In genomic region chr5:154603978-154604679, GRCh38 we compare ENCODE assay signal across 11 cellular contexts.
DNase-seq lines count a peak whose midpoint lies in the region; ATAC-seq and TF ChIP-seq lines count a peak whose summit lies in the region.
"Had no signal": no experiment of that assay in that cellular context is flagged by ENCODE, and none has a peak within 500 bp of the region (broad histone marks: within the 10 kb centered on the region; RNA-seq: fewer than 3 reads in every experiment).

No MANE protein-coding gene starts in this region.

- no peak for TF ChIP-seq CTCF in AG10803 (conservative IDR thresholded peaks at IDR 0.05; ENCODE audit: low read length)
- no peak for TF ChIP-seq CTCF in esophagus muscularis mucosa (IDR thresholded peaks at IDR 0.05)

- peaks cover 0 to 3% (median 0%) of the 10 kb centered on the region in 11 donors for H3K9me3 Mint-ChIP-seq in naive thymus-derived CD4-positive, alpha-beta T cell
- H3K9me3 Mint-ChIP-seq: activated naive CD4-positive, alpha-beta T cell treated with anti-CD3 and anti-CD28 coated beads, Interleukin-2, amount 50 U/mL, for 72 hours had no signal

- H3K27me3 ChIP-seq in HUES48 (ENCODE audit: control insufficient read depth, insufficient read depth, low read length) (peaks cover 50% of the 10 kb centered on the region), esophagus muscularis mucosa (peaks cover 0 to 44% (median 0%) of the 10 kb centered on the region in 4 donors)
- H3K27me3 ChIP-seq in naive thymus-derived CD4-positive, alpha-beta T cell (ENCODE audit: control insufficient read depth in 2 of 2, insufficient read depth in 2 of 2, low read length in 2 of 2): no peaks in the 10 kb centered on the region

- intact Hi-C loops in esophagus muscularis mucosa (cut with DNase I): no loop called here
- intact Hi-C loops in naive thymus-derived CD4-positive, alpha-beta T cell (cut with micrococcal nuclease): no loop called here

- no peak overlapping the region for H3K27ac ChIP-seq in HUES48 (ENCODE audit: low read depth, low read length)
- H3K27ac ChIP-seq in esophagus muscularis mucosa (replicated peaks in 1 of 4): no peak overlapping the region
- H3K27ac ChIP-seq in naive thymus-derived CD4-positive, alpha-beta T cell (ENCODE audit: low read depth, low read length): no peak overlapping the region
- H3K27ac ChIP-seq: skin epidermis had no signal

- no peak for TF ChIP-seq POLR2A in esophagus muscularis mucosa (IDR thresholded peaks at IDR 0.05; ENCODE audit: low read depth)

- peaks cover 0 to 5% (median 0%) of the 10 kb centered on the region in 7 donors for H3K4me1 Mint-ChIP-seq in naive thymus-derived CD4-positive, alpha-beta T cell

- no peak for TF ChIP-seq EP300 in esophagus muscularis mucosa (IDR thresholded peaks at IDR 0.05)

- CTCF ChIA-PET in naive thymus-derived CD4-positive, alpha-beta T cell (lab: Charles Lee): no interaction called here

- H3K9me3 ChIP-seq in HUES48 (ENCODE audit: control insufficient read depth, insufficient read depth, low read length) (no peaks in the 10 kb centered on the region), esophagus muscularis mucosa (no peaks in the 10 kb centered on the region)
- no peaks in the 10 kb centered on the region for H3K9me3 ChIP-seq in naive thymus-derived CD4-positive, alpha-beta T cell (ENCODE audit: control insufficient read depth in 2 of 3, low read length in 3 of 3)

- H3K4me3 Mint-ChIP-seq in naive thymus-derived CD4-positive, alpha-beta T cell: no peak overlapping the region

- WGBS in esophagus muscularis mucosa: 4% methylated on average over 18 of the region's 20 CpGs

- H3K36me3 ChIP-seq in HUES48 (ENCODE audit: control insufficient read depth, insufficient read depth, low read length) (no peaks in the 10 kb centered on the region), esophagus muscularis mucosa (no peaks in the 10 kb centered on the region)
- no peaks in the 10 kb centered on the region for H3K36me3 ChIP-seq in naive thymus-derived CD4-positive, alpha-beta T cell (ENCODE audit: control insufficient read depth in 2 of 3, insufficient read depth in 3 of 3, low read length in 3 of 3)

- DNase-seq in AG10803 (ENCODE audit: low read depth): peak; percentile 28
- no peak for DNase-seq in esophagus muscularis mucosa (ENCODE audit: extremely low spot score)
- DNase-seq in mucosa of gallbladder (ENCODE audit: low spot score): peak; percentile 28
- DNase-seq in naive thymus-derived CD4-positive, alpha-beta T cell: no peak
- DNase-seq in NCI-H2171 (lab: John Stamatoyannopoulos, UW): no peak
- DNase-seq in NCI-H2081 (lab: John Stamatoyannopoulos, UW): no peak
- DNase-seq: NCI-H1694 had no signal

- H3K4me1 ChIP-seq in HUES48 (ENCODE audit: control insufficient read depth, insufficient read depth, low read length) (peaks cover 9% of the 10 kb centered on the region), esophagus muscularis mucosa (peaks cover 0 to 10% (median 7%) of the 10 kb centered on the region in 4 donors)
- H3K4me1 ChIP-seq in naive thymus-derived CD4-positive, alpha-beta T cell (ENCODE audit: control insufficient read depth in 2 of 2, insufficient read depth in 2 of 2, low read length in 2 of 2): no peaks in the 10 kb centered on the region

- ATAC-seq in naive thymus-derived CD4-positive, alpha-beta T cell: no peak
- ATAC-seq in GM18868 (IDR thresholded peaks at IDR 0.05; ENCODE audit: unreplicated experiment): no peak
- ATAC-seq: activated naive CD4-positive, alpha-beta T cell treated with anti-CD3 and anti-CD28 coated beads, Interleukin-2, amount 50 U/mL, for 72 hours had no signal

- H3K36me3 Mint-ChIP-seq in naive thymus-derived CD4-positive, alpha-beta T cell: peaks cover 0 to 4% (median 3%) of the 10 kb centered on the region in 5 donors
- H3K36me3 Mint-ChIP-seq: activated naive CD4-positive, alpha-beta T cell treated with anti-CD3 and anti-CD28 coated beads, Interleukin-2, amount 50 U/mL, for 72 hours had no signal

- H3K27ac Mint-ChIP-seq in naive thymus-derived CD4-positive, alpha-beta T cell: no peak overlapping the region
- H3K27ac Mint-ChIP-seq: activated naive CD4-positive, alpha-beta T cell treated with anti-CD3 and anti-CD28 coated beads, Interleukin-2, amount 50 U/mL, for 72 hours had no signal

- H3K4me3 ChIP-seq in AG10803 (ENCODE audit: low read length) (no peak overlapping the region), HUES48 (ENCODE audit: low read depth, low read length) (peak overlapping the region; percentile 30; the same call in 1 of the 2 replicates), esophagus muscularis mucosa (peak overlapping the region; percentile 11 to 31 (median 15))
- H3K4me3 ChIP-seq in naive thymus-derived CD4-positive, alpha-beta T cell (ENCODE audit: low read length): no peak overlapping the region
- H3K4me3 ChIP-seq: skin epidermis had no signal

- H3K9ac ChIP-seq in HUES48 (ENCODE audit: low read depth, low read length): no peak overlapping the region

- H3K27me3 Mint-ChIP-seq in naive thymus-derived CD4-positive, alpha-beta T cell: peaks cover 40 to 70% (median 56%) of the 10 kb centered on the region in 5 donors

- POLR2A ChIA-PET in naive thymus-derived CD4-positive, alpha-beta T cell (lab: Charles Lee): no interaction called here

Comparison
In these comparisons a context has a peak if more than half of its experiments do, and no peak if none do; other contexts are left out.
1. DNase-seq: peak in AG10803 (single experiment) and mucosa of gallbladder (single experiment); none in esophagus muscularis mucosa (single experiment), naive thymus-derived CD4-positive, alpha-beta T cell (0 of 9), NCI-H2171 (single experiment) and NCI-H2081 (0 of 2).
2. H3K4me3 ChIP-seq: peak in HUES48 (single experiment) and esophagus muscularis mucosa (4 of 4); none in AG10803 (single experiment) and naive thymus-derived CD4-positive, alpha-beta T cell (single experiment).